9 cellular contexts compared by ENCODE assay signal in the genomic region with DNA sequence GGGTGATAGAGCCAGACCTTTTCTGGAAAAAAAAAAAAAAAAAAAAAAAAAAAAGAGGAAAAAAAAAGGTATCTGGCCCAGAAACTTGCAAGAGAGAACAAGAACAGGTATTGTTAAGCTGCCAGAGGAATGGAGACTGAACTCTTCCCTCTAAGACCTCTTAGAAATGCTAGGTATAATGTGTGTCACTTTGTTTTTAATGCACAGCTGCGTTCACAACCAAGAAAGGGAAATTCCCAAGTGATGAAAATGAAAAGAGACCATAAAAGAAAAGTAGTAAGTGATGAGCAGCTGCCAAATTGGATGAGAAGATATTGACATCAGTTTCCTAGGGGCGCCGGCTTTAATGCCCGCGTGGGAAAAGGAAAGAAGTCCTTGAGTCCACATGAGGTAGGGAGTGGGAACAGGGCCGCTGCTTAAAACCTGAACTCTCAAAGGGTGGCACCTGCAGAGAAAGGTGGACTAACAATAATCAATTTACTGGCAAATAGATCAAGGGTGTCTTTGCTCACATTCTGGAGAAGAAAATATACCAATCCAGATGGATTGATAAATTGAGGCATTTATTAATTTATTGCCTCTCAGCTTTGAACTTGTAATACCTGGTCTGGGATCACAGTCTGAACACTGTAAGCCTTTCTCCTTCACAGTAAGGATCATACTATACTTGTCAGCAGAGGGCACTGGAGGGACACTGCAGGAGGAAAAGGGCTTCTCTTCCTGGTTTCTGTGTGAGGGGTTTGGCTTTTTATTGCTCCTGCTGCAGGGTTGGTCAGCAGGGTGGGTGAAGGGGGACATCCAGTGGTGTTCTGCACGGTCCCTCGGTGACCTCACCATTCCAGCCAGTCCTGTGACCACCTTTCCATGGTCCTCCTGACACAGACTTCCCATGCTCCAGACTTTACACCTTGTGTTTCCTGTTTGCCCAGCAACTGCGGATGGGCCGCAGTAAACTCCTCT.
DNase-seq lines count a peak whose midpoint lies in the region; ATAC-seq and TF ChIP-seq lines count a peak whose summit lies in the region.
"Had no signal": no experiment of that assay in that cellular context is flagged by ENCODE, and none has a peak within 500 bp of the region (broad histone marks: within the 10 kb centered on the region; RNA-seq: fewer than 3 reads in every experiment).

No MANE protein-coding gene starts in this region.

- peaks cover 6% of the 10 kb centered on the region for H3K9me3 Mint-ChIP-seq in nephron

- no peak for ATAC-seq in HG02678 (IDR thresholded peaks at IDR 0.05; ENCODE audit: unreplicated experiment)

- no peak overlapping the region for H3K4me3 ChIP-seq in fibroblast of mammary gland (ENCODE audit: control insufficient read depth, low read depth, low read length)

- DNase-seq in Ammon's horn (ENCODE audit: low spot score), result peak; percentile 80
- peak; percentile 21 for DNase-seq in NCI-H2196 treated with DMSO at 0.1 percent for 48 hours (lab: John Stamatoyannopoulos, UW; ENCODE audit: unreplicated experiment)
- peak; percentile 12 to 24 for DNase-seq in activated CD4-positive, alpha-beta T cell treated with anti-CD3 and anti-CD28 coated beads, Interleukin-2, amount 50 U/mL, for 48 hours
- DNase-seq in fibroblast of mammary gland (ENCODE audit: low read depth), result peak; percentile 68
- DNase-seq in occipital lobe (lab: John Stamatoyannopoulos, UW), result no peak

- peak; percentile 66 for TF ChIP-seq CTCF in GM12873 (IDR thresholded peaks at IDR 0.05; ENCODE audit: insufficient read depth, low read depth, low read length, missing control alignments)
- TF ChIP-seq CTCF in fibroblast of mammary gland (conservative IDR thresholded peaks at IDR 0.05; ENCODE audit: control insufficient read depth, insufficient read depth, low read depth, low read length), result peak; percentile 89
- TF ChIP-seq CTCF in nephron (IDR thresholded peaks at IDR 0.05; ENCODE audit: unreplicated experiment in 3 of 3), result peak; percentile 59 to 75 (median 65)

- H3K4me1 Mint-ChIP-seq in nephron, result no peaks in the 10 kb centered on the region
- H3K4me1 Mint-ChIP-seq: IgD-negative memory B cell had no signal

- peak overlapping the region; percentile 22 to 71 (median 68) for H3K27ac Mint-ChIP-seq in nephron

- H3K4me3 Mint-ChIP-seq in nephron, result no peak overlapping the region

- H3K27me3 Mint-ChIP-seq in nephron (ENCODE audit: low read depth), result peaks cover 4% of the 10 kb centered on the region

- H3K36me3 Mint-ChIP-seq in nephron (ENCODE audit: low read depth), result peaks cover 5% of the 10 kb centered on the region
- H3K36me3 Mint-ChIP-seq: IgD-negative memory B cell had no signal
